ENCODE assay signal across 25 cellular contexts in genomic region chr7:109059089-109059488, GRCh38.
DNase-seq lines count a peak whose midpoint lies in the region; ATAC-seq and TF ChIP-seq lines count a peak whose summit lies in the region.
"Had no signal": no experiment of that assay in that cellular context is flagged by ENCODE, and none has a peak within 500 bp of the region (broad histone marks: within the 10 kb centered on the region; RNA-seq: fewer than 3 reads in every experiment).

No MANE protein-coding gene starts in this region.

- no peak overlapping the region for H3K27ac Mint-ChIP-seq in WTC11
- H3K27ac Mint-ChIP-seq in stimulated activated memory B cell treated with anti-CD40 and anti-IgM and Interleukin-4, amounts not matched to agents 10 μg/mL and 1 μg/mL and 100 μg/mL, for 72 hours: no peak overlapping the region
- no peak overlapping the region for H3K27ac Mint-ChIP-seq in activated naive CD4-positive, alpha-beta T cell treated with anti-CD3 and anti-CD28 coated beads for 36 hours
- H3K27ac Mint-ChIP-seq: CD14-positive monocyte; CD4-positive, alpha-beta memory T cell; CD4-positive, CD25-positive, alpha-beta regulatory T cell; CD8-positive, alpha-beta memory T cell had no signal

- H3K4me2 ChIP-seq in neuronal stem cell (ENCODE audit: insufficient read depth, low read length, poor library complexity, severe bottlenecking): no peak overlapping the region
- H3K4me2 ChIP-seq: BLaER1 had no signal

- peaks cover 0 to 1% of the 10 kb centered on the region in 2 donors for H3K9me3 ChIP-seq in neuronal stem cell (replicated peaks in 1 of 2; ENCODE audit: control insufficient read depth in 2 of 2, insufficient read depth in 1 of 2, low read depth in 1 of 2, low read length in 2 of 2)
- H3K9me3 ChIP-seq: BE2C, BLaER1 had no signal

- peak overlapping the region; percentile 41 for H2BK12ac ChIP-seq in neuronal stem cell (ENCODE audit: low read length)

- ATAC-seq in WTC11 (peak; percentile 50), GM19463 (IDR thresholded peaks at IDR 0.05; ENCODE audit: unreplicated experiment) (no peak), Right ventricle myocardium inferior (no peak), HG02885 (IDR thresholded peaks at IDR 0.05; ENCODE audit: poor library complexity, unreplicated experiment) (no peak)
- ATAC-seq in stimulated activated memory B cell treated with anti-CD40 and anti-IgM and Interleukin-4, amounts not matched to agents 10 μg/mL and 1 μg/mL and 100 μg/mL, for 72 hours: peak; percentile 54
- ATAC-seq: GM12878 had no signal

- H3K23ac ChIP-seq in neuronal stem cell (ENCODE audit: low read depth, low read length, poor library complexity): peak overlapping the region; percentile 43

- H3K27me3 Mint-ChIP-seq in WTC11 (ENCODE audit: low read depth): no peaks in the 10 kb centered on the region
- no peaks in the 10 kb centered on the region for H3K27me3 Mint-ChIP-seq in stimulated activated memory B cell treated with anti-CD40 and anti-IgM and Interleukin-4, amounts not matched to agents 10 μg/mL and 1 μg/mL and 100 μg/mL, for 72 hours
- no peaks in the 10 kb centered on the region for H3K27me3 Mint-ChIP-seq in activated naive CD4-positive, alpha-beta T cell treated with anti-CD3 and anti-CD28 coated beads for 36 hours (ENCODE audit: low read depth)
- H3K27me3 Mint-ChIP-seq: CD4-positive, alpha-beta memory T cell; CD4-positive, CD25-positive, alpha-beta regulatory T cell; CD8-positive, alpha-beta memory T cell had no signal

- POLR2A ChIA-PET in WTC11 (lab: Charles Lee): no interaction called here

- peak overlapping the region; percentile 48 for H3K18ac ChIP-seq in neuronal stem cell (ENCODE audit: low read length)

- H3K4me1 Mint-ChIP-seq in WTC11: peaks cover 5% of the 10 kb centered on the region
- H3K4me1 Mint-ChIP-seq in stimulated activated memory B cell treated with anti-CD40 and anti-IgM and Interleukin-4, amounts not matched to agents 10 μg/mL and 1 μg/mL and 100 μg/mL, for 72 hours: no peaks in the 10 kb centered on the region
- H3K4me1 Mint-ChIP-seq in activated naive CD4-positive, alpha-beta T cell treated with anti-CD3 and anti-CD28 coated beads for 36 hours (ENCODE audit: low read depth): no peaks in the 10 kb centered on the region
- H3K4me1 Mint-ChIP-seq: CD14-positive monocyte; CD4-positive, alpha-beta memory T cell; CD4-positive, CD25-positive, alpha-beta regulatory T cell; CD8-positive, alpha-beta memory T cell had no signal

- H3K36me3 Mint-ChIP-seq in WTC11: no peaks in the 10 kb centered on the region
- no peaks in the 10 kb centered on the region for H3K36me3 Mint-ChIP-seq in stimulated activated memory B cell treated with anti-CD40 and anti-IgM and Interleukin-4, amounts not matched to agents 10 μg/mL and 1 μg/mL and 100 μg/mL, for 72 hours
- H3K36me3 Mint-ChIP-seq in activated naive CD4-positive, alpha-beta T cell treated with anti-CD3 and anti-CD28 coated beads for 36 hours (ENCODE audit: low read depth): no peaks in the 10 kb centered on the region
- H3K36me3 Mint-ChIP-seq: CD14-positive monocyte; CD4-positive, alpha-beta memory T cell; CD4-positive, CD25-positive, alpha-beta regulatory T cell; CD8-positive, alpha-beta memory T cell had no signal

- no CpG with 5 or more reads among the region's 1 CpG for WGBS in neuronal stem cell (ENCODE audit: extremely low coverage in 2 of 2, insufficient read length in 2 of 2, insufficient replicate concordance in 1 of 2), 2 donors

- H3K4me1 ChIP-seq in neuronal stem cell (ENCODE audit: control insufficient read depth in 2 of 2, insufficient read depth in 1 of 2, low read depth in 1 of 2, low read length in 2 of 2): peaks cover 1 to 5% of the 10 kb centered on the region in 2 donors
- H3K4me1 ChIP-seq: BLaER1 had no signal

- no peak overlapping the region for H3K9ac ChIP-seq in neuronal stem cell (ENCODE audit: low read depth, low read length, poor library complexity)
- H3K9ac ChIP-seq: BLaER1 had no signal

- H3K36me3 ChIP-seq in neuronal stem cell (replicated peaks in 1 of 2; ENCODE audit: control insufficient read depth in 2 of 2, insufficient read depth in 2 of 2, low read length in 2 of 2): no peaks in the 10 kb centered on the region
- H3K36me3 ChIP-seq: BE2C, BLaER1 had no signal

- H3K79me1 ChIP-seq in neuronal stem cell (ENCODE audit: low read depth, low read length): no peaks in the 10 kb centered on the region

- no peak overlapping the region for H2BK5ac ChIP-seq in neuronal stem cell (ENCODE audit: low read length)

- H2AK5ac ChIP-seq in neuronal stem cell (ENCODE audit: low read depth, low read length): peak overlapping the region; percentile 52

- H3K4me3 ChIP-seq in neuronal stem cell (ENCODE audit: low read length in 2 of 2): no peak overlapping the region
- H3K4me3 ChIP-seq: BLaER1, GM12878 had no signal

- DNase-seq in WTC11 (ENCODE audit: low spot score) (no peak), neuronal stem cell (ENCODE audit: low spot score) (no peak), Right ventricle myocardium inferior (ENCODE audit: missing footprints) (no peak)
- DNase-seq in activated naive CD4-positive, alpha-beta T cell treated with anti-CD3 and anti-CD28 coated beads for 36 hours: no peak
- DNase-seq: 8988T; ACHN; BE2C; C1 segment of cervical spinal cord; CD4-positive, alpha-beta memory T cell; CD4-positive, CD25-positive, alpha-beta regulatory T cell; CD8-positive, alpha-beta memory T cell; COR-L47; DMS 273 treated with DMSO at 0.1 percent for 48 hours; DMS153; DMS53; DMS79; DND-41; EL; GDM1 had no signal

- H3K4ac ChIP-seq in neuronal stem cell (ENCODE audit: low read length): no peak overlapping the region

- no peak overlapping the region for H3K4me3 Mint-ChIP-seq in WTC11
- no peak overlapping the region for H3K4me3 Mint-ChIP-seq in stimulated activated memory B cell treated with anti-CD40 and anti-IgM and Interleukin-4, amounts not matched to agents 10 μg/mL and 1 μg/mL and 100 μg/mL, for 72 hours
- H3K4me3 Mint-ChIP-seq in activated naive CD4-positive, alpha-beta T cell treated with anti-CD3 and anti-CD28 coated beads for 36 hours: no peak overlapping the region
- H3K4me3 Mint-ChIP-seq: CD14-positive monocyte; CD4-positive, alpha-beta memory T cell; CD4-positive, CD25-positive, alpha-beta regulatory T cell; CD8-positive, alpha-beta memory T cell had no signal

- no peak overlapping the region for H3K27ac ChIP-seq in neuronal stem cell (replicated peaks; ENCODE audit: low read length)
- H3K27ac ChIP-seq: BLaER1 had no signal

- H2AFZ ChIP-seq in neuronal stem cell (ENCODE audit: low read length): no peak overlapping the region

- CTCF ChIA-PET in WTC11 (lab: Charles Lee): no interaction called here
- CTCF ChIA-PET in activated naive CD4-positive, alpha-beta T cell treated with anti-CD3 and anti-CD28 coated beads for 36 hours (lab: Charles Lee): no interaction called here

- H4K91ac ChIP-seq in neuronal stem cell (ENCODE audit: low read depth, low read length, poor library complexity): no peak overlapping the region

- peak overlapping the region; percentile 65 for H4K8ac ChIP-seq in neuronal stem cell (ENCODE audit: low read depth, low read length)

- no peak overlapping the region for H3K14ac ChIP-seq in neuronal stem cell (ENCODE audit: low read length)

- no peak for TF ChIP-seq CTCF in WTC11 (IDR thresholded peaks at IDR 0.05)

- H2BK15ac ChIP-seq in neuronal stem cell (ENCODE audit: low read length): no peak overlapping the region

- H2BK120ac ChIP-seq in neuronal stem cell (ENCODE audit: low read depth, low read length): no peak overlapping the region

- no peaks in the 10 kb centered on the region for H3K9me3 Mint-ChIP-seq in WTC11
- H3K9me3 Mint-ChIP-seq in stimulated activated memory B cell treated with anti-CD40 and anti-IgM and Interleukin-4, amounts not matched to agents 10 μg/mL and 1 μg/mL and 100 μg/mL, for 72 hours: peaks cover 8% of the 10 kb centered on the region
- no peaks in the 10 kb centered on the region for H3K9me3 Mint-ChIP-seq in activated naive CD4-positive, alpha-beta T cell treated with anti-CD3 and anti-CD28 coated beads for 36 hours

- H3K27me3 ChIP-seq in neuronal stem cell (ENCODE audit: control insufficient read depth in 3 of 3, insufficient read depth in 3 of 3, low read depth in 1 of 3, low read length in 3 of 3): no peaks in the 10 kb centered on the region
- H3K27me3 ChIP-seq: BE2C, BLaER1 had no signal

- intact Hi-C loops in activated naive CD4-positive, alpha-beta T cell treated with anti-CD3 and anti-CD28 coated beads for 36 hours (cut with micrococcal nuclease): no loop called here
- intact Hi-C loops in Right ventricle myocardium inferior (cut with DNase I): no loop called here

TF ChIP-seq in WTC11, 78 proteins besides CTCF, POLR2A, EP300 and RAD21 (continues in another document):
- TF ChIP-seq JAZF1 (CRISPR knock-in tag; IDR thresholded peaks at IDR 0.05) (no peak), NFE2L1 (CRISPR knock-in tag; IDR thresholded peaks at IDR 0.05) (no peak), CBFB (CRISPR knock-in tag; IDR thresholded peaks at IDR 0.05; ENCODE audit: low read depth) (no peak), STAT6 (CRISPR knock-in tag; conservative IDR thresholded peaks at IDR 0.05; ENCODE audit: low read depth) (no peak)

Comparison
In these comparisons a context has a peak if more than half of its experiments do, and no peak if none do; other contexts are left out.
1. ATAC-seq: peak in WTC11 (single experiment) and stimulated activated memory B cell treated with anti-CD40 and anti-IgM and Interleukin-4, amounts not matched to agents 10 μg/mL and 1 μg/mL and 100 μg/mL, for 72 hours (single experiment); none in GM19463 (single experiment), Right ventricle myocardium inferior (single experiment) and HG02885 (single experiment).